11 cellular contexts compared by ENCODE assay signal in the genomic region with DNA sequence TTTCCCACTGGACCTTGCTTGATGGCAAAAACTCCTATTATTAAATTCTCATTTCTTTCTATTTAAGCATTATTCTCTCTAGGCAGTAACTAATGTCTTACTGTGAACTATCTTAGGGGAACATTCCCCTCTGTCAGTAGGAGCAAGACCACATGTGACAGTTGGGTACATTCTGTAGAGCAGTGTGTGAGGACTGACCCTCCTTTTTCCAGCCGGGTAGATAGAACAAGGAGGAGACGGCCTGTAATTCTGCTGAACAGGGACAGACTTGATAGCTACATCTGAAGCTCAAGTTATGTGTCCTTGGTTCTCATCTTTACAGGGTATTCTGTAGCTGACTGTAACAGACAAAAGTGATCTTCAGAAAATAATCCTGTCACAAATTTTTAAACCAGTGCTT. TPM values are rescaled to one million over a fixed set of nuclear protein-coding genes. Genes with fewer than 3 reads are reported as not detected.
A peak's percentile ranks its signal among the peaks of the same experiment; 100 is the strongest.
DNase-seq lines count a peak whose midpoint lies in the region; ATAC-seq and TF ChIP-seq lines count a peak whose summit lies in the region.
"Had no signal": no experiment of that assay in that cellular context is flagged by ENCODE, and none has a peak within 500 bp of the region (broad histone marks: within the 10 kb centered on the region; RNA-seq: fewer than 3 reads in every experiment).

No MANE protein-coding gene starts in this region.

- peak overlapping the region; percentile 95 for H3K27ac Mint-ChIP-seq in activated naive CD4-positive, alpha-beta T cell treated with anti-CD3 and anti-CD28 coated beads, Interleukin-2, amount 50 U/mL, for 24 hours
- H3K27ac Mint-ChIP-seq in nephron: peak overlapping the region; percentile 17 to 92 (median 44)
- peak overlapping the region; percentile 76 for H3K27ac Mint-ChIP-seq in type B pancreatic cell

- no peaks in the 10 kb centered on the region for H3K27me3 ChIP-seq in esophagus muscularis mucosa

- peaks cover 53% of the 10 kb centered on the region for H3K4me1 Mint-ChIP-seq in activated naive CD4-positive, alpha-beta T cell treated with anti-CD3 and anti-CD28 coated beads, Interleukin-2, amount 50 U/mL, for 24 hours
- peaks cover 46% of the 10 kb centered on the region for H3K4me1 Mint-ChIP-seq in nephron
- peaks cover 55% of the 10 kb centered on the region for H3K4me1 Mint-ChIP-seq in type B pancreatic cell (ENCODE audit: unreplicated experiment)

- H3K4me3 Mint-ChIP-seq in activated naive CD4-positive, alpha-beta T cell treated with anti-CD3 and anti-CD28 coated beads, Interleukin-2, amount 50 U/mL, for 24 hours: peak overlapping the region; percentile 68
- H3K4me3 Mint-ChIP-seq in nephron (no peak overlapping the region), type B pancreatic cell (no peak overlapping the region)

- WGBS in esophagus muscularis mucosa: 88% methylated on average over 2 of the region's 2 CpGs

- peaks cover 58 to 80% (median 75%) of the 10 kb centered on the region in 4 donors for H3K4me1 ChIP-seq in esophagus muscularis mucosa

- intact Hi-C loops in esophagus muscularis mucosa (cut with DNase I): no loop called here

- H3K9me3 ChIP-seq in esophagus muscularis mucosa: no peaks in the 10 kb centered on the region
- H3K9me3 ChIP-seq: A549 had no signal

- no peak for TF ChIP-seq POLR2A in esophagus muscularis mucosa (IDR thresholded peaks at IDR 0.05; ENCODE audit: low read depth)

- no peaks in the 10 kb centered on the region for H3K9me3 Mint-ChIP-seq in activated naive CD4-positive, alpha-beta T cell treated with anti-CD3 and anti-CD28 coated beads, Interleukin-2, amount 50 U/mL, for 24 hours
- H3K9me3 Mint-ChIP-seq in nephron (no peaks in the 10 kb centered on the region), type B pancreatic cell (peaks cover 2% of the 10 kb centered on the region)

- H3K27me3 Mint-ChIP-seq in activated naive CD4-positive, alpha-beta T cell treated with anti-CD3 and anti-CD28 coated beads, Interleukin-2, amount 50 U/mL, for 24 hours: no peaks in the 10 kb centered on the region
- H3K27me3 Mint-ChIP-seq in nephron (ENCODE audit: low read depth) (peaks cover 4% of the 10 kb centered on the region), type B pancreatic cell (no peaks in the 10 kb centered on the region)

- no peaks in the 10 kb centered on the region for H3K36me3 Mint-ChIP-seq in activated naive CD4-positive, alpha-beta T cell treated with anti-CD3 and anti-CD28 coated beads, Interleukin-2, amount 50 U/mL, for 24 hours
- H3K36me3 Mint-ChIP-seq in nephron (ENCODE audit: low read depth): no peaks in the 10 kb centered on the region
- H3K36me3 Mint-ChIP-seq in type B pancreatic cell: no peaks in the 10 kb centered on the region

- no peak for ATAC-seq in GM21390 (IDR thresholded peaks at IDR 0.05; ENCODE audit: unreplicated experiment)
- ATAC-seq: A549 had no signal

- H3K36me3 ChIP-seq in esophagus muscularis mucosa: no peaks in the 10 kb centered on the region

- TF ChIP-seq CTCF in esophagus muscularis mucosa (IDR thresholded peaks at IDR 0.05): no peak
- TF ChIP-seq CTCF in nephron (IDR thresholded peaks at IDR 0.05; ENCODE audit: unreplicated experiment in 3 of 3): no peak
- TF ChIP-seq CTCF in type B pancreatic cell (conservative IDR thresholded peaks at IDR 0.05): no peak

- H3K27ac ChIP-seq in esophagus muscularis mucosa (replicated peaks in 1 of 4): peak overlapping the region; percentile 76 to 84 (median 82)
- H3K27ac ChIP-seq: RWPE1 had no signal

- no peak for DNase-seq in activated naive CD4-positive, alpha-beta T cell (lab: John Stamatoyannopoulos, UW)
- no peak for DNase-seq in esophagus muscularis mucosa (ENCODE audit: extremely low spot score)
- DNase-seq in type B pancreatic cell (ENCODE audit: extremely low spot score, unreplicated experiment): no peak
- DNase-seq in DMS79 (lab: John Stamatoyannopoulos, UW): no peak
- no peak for DNase-seq in activated effector memory CD4-positive, alpha-beta T cell treated with anti-CD3 and anti-CD28 coated beads, Interleukin-2, amount 50 U/mL, for 16 hours
- DNase-seq: stimulated activated CD4-positive, alpha-beta T cell treated with anti-CD3 and anti-CD28 coated beads, Interleukin-2, amount 100 ng/mL, for 24 hours had no signal

- H3K4me3 ChIP-seq in esophagus muscularis mucosa: no peak overlapping the region
- H3K4me3 ChIP-seq: A549 had no signal

- no peak for TF ChIP-seq EP300 in esophagus muscularis mucosa (IDR thresholded peaks at IDR 0.05)

RNA-seq across cellular contexts. Expression of gene FNIP2, which starts 43.3 kb away (rescaled TPM):
- total RNA-seq in esophagus muscularis mucosa: 10 to 100 TPM; 80.0 to 97.7 (median 87.4) TPM
- 31.0 and 36.5 TPM in 2 replicates for total RNA-seq in type B pancreatic cell (ENCODE audit: low replicate concordance)

Comparison
In these comparisons a context has a peak if more than half of its experiments do, and no peak if none do; other contexts are left out.
1. H3K27ac Mint-ChIP-seq: peak in every context shown above with its lines; median percentile 95 in activated naive CD4-positive, alpha-beta T cell treated with anti-CD3 and anti-CD28 coated beads, Interleukin-2, amount 50 U/mL, for 24 hours; 76 in type B pancreatic cell; 44 in nephron.